In the genomic region with DNA sequence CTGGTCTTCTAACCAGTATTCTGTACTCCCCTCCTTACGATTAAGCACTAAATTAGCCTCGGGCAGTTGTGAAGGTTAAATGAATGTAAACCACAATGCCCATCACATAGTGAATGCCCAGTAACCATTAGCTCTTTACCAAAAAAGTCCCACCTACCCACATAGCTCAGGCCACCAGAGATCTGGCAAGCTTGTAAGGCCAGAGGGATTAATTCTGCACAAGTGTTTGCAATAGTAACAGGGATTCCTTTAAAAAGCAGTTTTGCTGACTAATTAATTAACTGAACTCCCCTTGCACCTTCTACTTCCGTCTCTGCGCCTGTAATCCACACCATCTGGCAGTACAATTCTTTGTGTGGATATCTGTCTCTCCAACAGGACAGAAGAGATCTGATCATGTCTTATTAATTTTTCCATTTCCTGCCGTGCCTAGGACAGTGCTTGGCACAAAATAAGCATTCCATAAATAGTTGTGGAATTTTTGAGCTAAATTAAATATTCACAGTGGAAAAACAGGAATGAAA, we compare ENCODE assay signal across 14 cellular contexts. TPM values are rescaled to one million over a fixed set of nuclear protein-coding genes. Genes with fewer than 3 reads are reported as not detected.
DNase-seq lines count a peak whose midpoint lies in the region; ATAC-seq, FAIRE-seq and TF ChIP-seq lines count a peak whose summit lies in the region.
"Had no signal": no experiment of that assay in that cellular context is flagged by ENCODE, and none has a peak within 500 bp of the region (broad histone marks: within the 10 kb centered on the region; RNA-seq: fewer than 3 reads in every experiment).

No MANE protein-coding gene starts in this region.

- no peak for TF ChIP-seq POLR2A in IMR-90 (IDR thresholded peaks at IDR 0.05; ENCODE audit: low read depth, low read length)

- peak overlapping the region; percentile 10; the same call in 1 of the 2 replicates for H2AK5ac ChIP-seq in IMR-90 (ENCODE audit: low read depth, low read length)

- H3K79me1 ChIP-seq in IMR-90 (ENCODE audit: low read depth in 1 of 2, low read length in 2 of 2): no peaks in the 10 kb centered on the region

- H4K8ac ChIP-seq in IMR-90 (ENCODE audit: low read depth in 2 of 2, low read length in 2 of 2): peak overlapping the region in 1 of 2 experiments; percentile 21; a peak in 1 of 4 replicates

- 67% methylated on average over 2 of the region's 5 CpGs; no CpG with 5 or more reads in 1 of the 2 experiments for WGBS in IMR-90 (ENCODE audit: extremely low coverage in 2 of 2, insufficient read length in 1 of 2), 2 experiments

- no peak overlapping the region for H2AFZ ChIP-seq in IMR-90 (replicated peaks; ENCODE audit: low read length, poor library complexity)
- no peak overlapping the region for H2AFZ ChIP-seq in keratinocyte (ENCODE audit: control insufficient read depth, low read length)

- H3K27me3 ChIP-seq in IMR-90 (ENCODE audit: control insufficient read depth, insufficient read depth, low read length) (peaks cover 2% of the 10 kb centered on the region; the same call in 1 of the 2 replicates), SJSA1 (replicated peaks) (no peaks in the 10 kb centered on the region), keratinocyte (ENCODE audit: control insufficient read depth, extremely low read depth, insufficient read depth, low read length) (no peaks in the 10 kb centered on the region), foreskin keratinocyte (peaks cover 16% of the 10 kb centered on the region)

- no peak overlapping the region for H3K27ac Mint-ChIP-seq in natural killer cell
- H3K27ac Mint-ChIP-seq: CD4-positive, alpha-beta memory T cell had no signal

- BruUV-seq in IMR-90 (replicated peaks; lab: Mats Ljungman, UMichigan): no TSS peak

- in situ Hi-C loops in IMR-90 (cut with MboI; ENCODE audit: low sequenced_read_pairs): no loop called here

- no peak overlapping the region for H3K56ac ChIP-seq in IMR-90 (ENCODE audit: extremely low read depth, insufficient read depth, low read length)

- H3K18ac ChIP-seq in IMR-90 (ENCODE audit: low read depth, low read length): peak overlapping the region; percentile 45; the same call in 1 of the 2 replicates

- 0 out of 2 replicates have a peak overlapping the region, but pooled peaks have one; percentile 7 for H3K23ac ChIP-seq in IMR-90 (ENCODE audit: low read depth, low read length)

- TF ChIP-seq RAD21 in IMR-90 (IDR thresholded peaks at IDR 0.05; ENCODE audit: low read length): no peak

- H2BK120ac ChIP-seq in IMR-90 (ENCODE audit: low read depth, low read length): peak overlapping the region; percentile 39; the same call in 1 of the 2 replicates

- H3K9me3 Mint-ChIP-seq in natural killer cell: no peaks in the 10 kb centered on the region
- H3K9me3 Mint-ChIP-seq: CD4-positive, alpha-beta memory T cell; neural crest cell; WTC11 had no signal

- H3K4me3 ChIP-seq in IMR-90 (ENCODE audit: insufficient read depth, low read depth, low read length) (no peak overlapping the region), SJSA1 (no peak overlapping the region), keratinocyte (ENCODE audit: control insufficient read depth in 2 of 3, extremely low read depth in 1 of 3, insufficient read depth in 2 of 3, low read depth in 1 of 3, low read length in 3 of 3) (no peak overlapping the region)
- H3K4me3 ChIP-seq: skin epidermis had no signal

- peaks cover 8 to 18% of the 10 kb centered on the region in 2 donors for H3K27me3 Mint-ChIP-seq in natural killer cell (ENCODE audit: low read depth in 2 of 2)

- H3K4me3 Mint-ChIP-seq in natural killer cell: no peak overlapping the region
- H3K4me3 Mint-ChIP-seq: CD4-positive, alpha-beta memory T cell; neural crest cell; WTC11 had no signal

- peak overlapping the region; percentile 12; the same call in 1 of the 2 replicates for H4K91ac ChIP-seq in IMR-90 (ENCODE audit: insufficient read depth, low read depth, low read length)

- H3K9ac ChIP-seq in IMR-90 (ENCODE audit: low read depth, low read length) (no peak overlapping the region), keratinocyte (ENCODE audit: control insufficient read depth, extremely low read depth, insufficient read depth, low read length) (no peak overlapping the region)

- H3K14ac ChIP-seq in IMR-90 (replicated peaks; ENCODE audit: low read depth, low read length): peak overlapping the region; percentile 27

- DNase-seq in COLO829 (ENCODE audit: low spot score): peak; percentile 35
- DNase-seq in IMR-90: no peak
- peak in 1 of 2 experiments; percentile 33 for DNase-seq in SJSA1 (ENCODE audit: low read depth in 1 of 2, low spot score in 2 of 2)
- DNase-seq in keratinocyte (ENCODE audit: low read depth, low spot score): no peak
- no peak for DNase-seq in frontal cortex (ENCODE audit: low spot score in 2 of 2)
- DNase-seq in foreskin keratinocyte: no peak
- no peak for DNase-seq in natural killer cell
- DNase-seq in activated naive CD4-positive, alpha-beta T cell treated with anti-CD3 and anti-CD28 coated beads, Interleukin-2, amount 50 U/mL, for 16 hours: no peak
- DNase-seq: CD4-positive, alpha-beta memory T cell; NK-92 treated with Interleukin-12 subunit alpha and Interleukin-12 subunit beta, amount 100 ng/mL, for 24 hours; SIG-M5 had no signal

- H3K9me3 ChIP-seq in IMR-90 (ENCODE audit: control insufficient read depth, insufficient read depth, low read length): no peaks in the 10 kb centered on the region
- H3K9me3 ChIP-seq in SJSA1 (replicated peaks): no peaks in the 10 kb centered on the region; the same call in 1 of the 2 replicates
- H3K9me3 ChIP-seq in keratinocyte (ENCODE audit: control insufficient read depth, low read depth, low read length): no peaks in the 10 kb centered on the region

- POLR2A ChIA-PET in IMR-90 (lab: Charles Lee; ENCODE audit: unreplicated experiment): no interaction called here

- H3K9me1 ChIP-seq in IMR-90 (ENCODE audit: insufficient read depth, low read length) (peaks cover 9% of the 10 kb centered on the region; the same call in 1 of the 2 replicates), keratinocyte (ENCODE audit: control insufficient read depth, extremely low read depth, insufficient read depth, low read length) (no peaks in the 10 kb centered on the region)

- H3K36me3 ChIP-seq in IMR-90 (ENCODE audit: control insufficient read depth, insufficient read depth, low read length) (no peaks in the 10 kb centered on the region), SJSA1 (no peaks in the 10 kb centered on the region), keratinocyte (ENCODE audit: control insufficient read depth in 2 of 2, extremely low read depth in 1 of 2, insufficient read depth in 2 of 2, low read length in 2 of 2) (no peaks in the 10 kb centered on the region)

- H3K36me3 Mint-ChIP-seq in natural killer cell: no peaks in the 10 kb centered on the region
- H3K36me3 Mint-ChIP-seq: CD4-positive, alpha-beta memory T cell; WTC11 had no signal

- CTCF ChIA-PET in IMR-90 (lab: Yijun Ruan, JAX): interaction anchor here (0.9 to 1.5 kb wide), 3 partner anchors 15 to 77 kb away, joined by 3 to 4 read pairs (median 4); no protein-coding TSS in a partner anchor

- FAIRE-seq in keratinocyte (lab: Jason Lieb, UNC): no peak
- no peak for FAIRE-seq in frontal cortex (lab: Jason Lieb, UNC)

- no peaks in the 10 kb centered on the region for H4K20me1 ChIP-seq in IMR-90 (ENCODE audit: insufficient read depth, low read length)
- no peaks in the 10 kb centered on the region for H4K20me1 ChIP-seq in keratinocyte (ENCODE audit: control insufficient read depth, extremely low read depth, insufficient read depth, low read length)

- peak overlapping the region; percentile 19; the same call in 1 of the 3 replicates for H2BK15ac ChIP-seq in IMR-90 (ENCODE audit: low read depth, low read length)

- ATAC-seq in IMR-90 (ENCODE audit: low read depth): peak; percentile 31
- ATAC-seq in foreskin keratinocyte: no peak
- ATAC-seq in natural killer cell: no peak
- ATAC-seq: WTC11 had no signal

- H2BK5ac ChIP-seq in IMR-90 (ENCODE audit: low read depth, low read length, poor library complexity, severe bottlenecking): no peak overlapping the region

- intact Hi-C loops in IMR-90 (cut with micrococcal nuclease) (loop anchor here (1.0 kb wide), 1 partner anchor 62 kb away; no protein-coding TSS in a partner anchor), natural killer cell (cut with micrococcal nuclease) (no loop called here)

- dilution Hi-C loops in IMR-90 (cut with HindIII; ENCODE audit: low sequenced_read_pairs, unreplicated experiment) (no loop called here), keratinocyte (cut with MboI; ENCODE audit: extremely low pct_ligation_motif_present, low sequenced_read_pairs) (no loop called here)

- H2AK9ac ChIP-seq in IMR-90 (replicated peaks; ENCODE audit: low read depth, low read length, poor library complexity): no peak overlapping the region

- H3K27ac ChIP-seq in IMR-90 (ENCODE audit: insufficient read depth, low read length): no peak overlapping the region
- peak overlapping the region; percentile 12; the same call in 1 of the 2 replicates for H3K27ac ChIP-seq in SJSA1
- no peak overlapping the region for H3K27ac ChIP-seq in keratinocyte (ENCODE audit: control insufficient read depth, insufficient read depth, low read length)
- no peak overlapping the region for H3K27ac ChIP-seq in foreskin keratinocyte

- no peaks in the 10 kb centered on the region for H3K4me1 Mint-ChIP-seq in natural killer cell
- H3K4me1 Mint-ChIP-seq: CD4-positive, alpha-beta memory T cell; neural crest cell had no signal

- H3K4ac ChIP-seq in IMR-90 (ENCODE audit: low read depth, low read length): no peak overlapping the region

- H3K4me1 ChIP-seq in IMR-90 (ENCODE audit: control insufficient read depth, insufficient read depth, low read length): peaks cover 5% of the 10 kb centered on the region
- peaks cover 24% of the 10 kb centered on the region for H3K4me1 ChIP-seq in SJSA1 (replicated peaks)
- H3K4me1 ChIP-seq in keratinocyte (ENCODE audit: control insufficient read depth, extremely low read depth, insufficient read depth, low read length): peaks cover 29% of the 10 kb centered on the region
- peaks cover 14% of the 10 kb centered on the region for H3K4me1 ChIP-seq in foreskin keratinocyte

- H4K5ac ChIP-seq in IMR-90 (ENCODE audit: low read depth, low read length): no peak overlapping the region

- H2BK20ac ChIP-seq in IMR-90 (ENCODE audit: low read depth, low read length): peak overlapping the region; percentile 24

- TF ChIP-seq CTCF in IMR-90 (conservative IDR thresholded peaks at IDR 0.05; ENCODE audit: low read depth, low read length) (no peak), keratinocyte (optimal IDR thresholded peaks at IDR 0.05 in 1 of 3, IDR thresholded peaks at IDR 0.05 in 1 of 3, conservative IDR thresholded peaks at IDR 0.05 in 1 of 3; ENCODE audit: extremely low read depth in 1 of 3, insufficient read depth in 2 of 3, low read length in 3 of 3) (no peak), foreskin keratinocyte (conservative IDR thresholded peaks at IDR 0.05) (no peak), natural killer cell (IDR thresholded peaks at IDR 0.05) (no peak)

- H3K4me2 ChIP-seq in IMR-90 (ENCODE audit: low read depth, low read length): peak overlapping the region; percentile 49; the same call in 1 of the 2 replicates
- H3K4me2 ChIP-seq in keratinocyte (ENCODE audit: control insufficient read depth, extremely low read depth, insufficient read depth, low read depth, low read length): peak overlapping the region; percentile 22

- H3K79me2 ChIP-seq in keratinocyte (ENCODE audit: control insufficient read depth, insufficient read depth, low read length): no peaks in the 10 kb centered on the region

RNA-seq across cellular contexts. Expression of a gene that starts 36.2 kb away (rescaled TPM):
- total RNA-seq in IMR-90 (2012; rRNA removed) (33.5 and 36.7 TPM in 2 replicates), frontal cortex (253 TPM), foreskin keratinocyte (33.9 and 46.8 TPM in 2 replicates), natural killer cell (under 1 TPM in 1 of 3 donors, not detected in 2; 0.21 TPM)
- polyA plus RNA-seq in IMR-90 (2012; rRNA removed) (236 and 257 TPM in 2 replicates), keratinocyte (3.9 to 47.0 TPM (median 10.2 TPM) in 3 replicates), foreskin keratinocyte (41.4 and 55.5 TPM in 2 replicates)
- 205 and 355 TPM in 2 replicates for polyA plus RNA-seq in IMR-90 (2012; cell fraction: cytosol; rRNA removed)
- polyA plus RNA-seq in IMR-90 (2012; cell fraction: nucleus; rRNA removed; ENCODE audit: low replicate concordance): 73.3 and 119 TPM in 2 replicates
- total RNA-seq in SJSA1 (2014; rRNA removed; shearing (Covaris generic)): 0.32 and 0.60 TPM in 2 replicates
- 29.0 TPM for polyA plus RNA-seq in keratinocyte (2011; ENCODE audit: low read depth)
- 16.8 and 41.0 TPM in 2 replicates for polyA plus RNA-seq in keratinocyte (2011; cell fraction: cytosol; rRNA removed)
- 43.8 and 102 TPM in 2 replicates for polyA plus RNA-seq in keratinocyte (2011; cell fraction: nucleus; rRNA removed)
- polyA plus RNA-seq in keratinocyte (2012; ENCODE audit: low replicate concordance): 5.6 and 17.3 TPM in 2 replicates
- polyA minus RNA-seq in keratinocyte: 2.5 to 16.2 TPM (median 5.7 TPM) in 3 replicates
- polyA minus RNA-seq in keratinocyte (2011; cell fraction: cytosol; rRNA and poly(A)+ RNA removed): 42.2 TPM
- 31.9 and 32.7 TPM in 2 replicates for polyA minus RNA-seq in keratinocyte (2011; cell fraction: nucleus; rRNA and poly(A)+ RNA removed)
- total RNA-seq: CD4-positive, alpha-beta memory T cell had no signal
- polyA plus RNA-seq: CD4-positive, alpha-beta memory T cell had no signal

Comparison
In these comparisons a context has a peak if more than half of its experiments do, and no peak if none do; other contexts are left out.
1. RNA of a gene that starts 36.2 kb away (total RNA-seq): 253 TPM in frontal cortex (single experiment), 33.9 to 46.8 TPM in foreskin keratinocyte and 33.5 to 36.7 TPM in IMR-90; 0.32 to 0.60 TPM in SJSA1 and 0.21 TPM in natural killer cell; every median in the first group is over 10 times any median in the second.